In genomic region chr11:18705651-18706281, GRCh38 we compare ENCODE assay signal across 8 cellular contexts. TPM values are rescaled to one million over a fixed set of nuclear protein-coding genes. Genes with fewer than 3 reads are reported as not detected.
DNase-seq lines count a peak whose midpoint lies in the region; ATAC-seq lines count a peak whose summit lies in the region.

No MANE protein-coding gene starts in this region.

- peaks cover 13 to 30% (median 21%) of the 10 kb centered on the region in 4 donors for H3K4me1 Mint-ChIP-seq in CD4-positive, alpha-beta memory T cell

- H3K27ac ChIP-seq in CD4-positive, alpha-beta memory T cell (ENCODE audit: low read depth, low read length), result peak overlapping the region; percentile 36
- no peak overlapping the region for H3K27ac ChIP-seq in SJSA1
- H3K27ac ChIP-seq in mucosa of rectum (ENCODE audit: low read depth in 2 of 2, low read length in 2 of 2), result peak overlapping the region; percentile 16 to 28

- H3K27me3 Mint-ChIP-seq in CD4-positive, alpha-beta memory T cell, result no peaks in the 10 kb centered on the region

- H3K9me3 ChIP-seq in CD4-positive, alpha-beta memory T cell (ENCODE audit: control insufficient read depth in 1 of 2, low read length in 2 of 2), result no peaks in the 10 kb centered on the region
- H3K9me3 ChIP-seq in SJSA1 (replicated peaks) (no peaks in the 10 kb centered on the region), mucosa of rectum (ENCODE audit: control insufficient read depth in 2 of 2, low read length in 2 of 2) (no peaks in the 10 kb centered on the region)

- CTCF ChIA-PET in CD4-positive, alpha-beta memory T cell (lab: Charles Lee; ENCODE audit: partially characterized antibody), result interaction anchor here (0.6 to 5.8 kb wide), 11 partner anchors 16 to 461 kb away, joined by 3 to 42 read pairs (median 4); partner anchors contain the start of gene TSG101

- POLR2A ChIA-PET in CD4-positive, alpha-beta memory T cell (lab: Charles Lee; ENCODE audit: partially characterized antibody), result interaction anchor here (0.7 to 3.5 kb wide), 11 partner anchors 11 to 693 kb away, joined by 3 to 19 read pairs (median 5); partner anchors contain the start of genes GTF2H1, HPS5, SERGEF and SPTY2D1

- no peak for ATAC-seq in HG03571 (IDR thresholded peaks at IDR 0.05; ENCODE audit: unreplicated experiment)
- no peak for ATAC-seq in HG02763 (IDR thresholded peaks at IDR 0.05; ENCODE audit: unreplicated experiment)

- H3K4me3 ChIP-seq in CD4-positive, alpha-beta memory T cell (ENCODE audit: low read length in 2 of 2), result peak overlapping the region; percentile 32 to 37
- H3K4me3 ChIP-seq in SJSA1 (peak overlapping the region; percentile 21; the same call in 1 of the 2 replicates), mucosa of rectum (ENCODE audit: low read length in 2 of 2) (peak overlapping the region; percentile 70 to 75)

- H3K4me1 ChIP-seq in CD4-positive, alpha-beta memory T cell (ENCODE audit: insufficient read depth, low read length), result peaks cover 13% of the 10 kb centered on the region
- H3K4me1 ChIP-seq in SJSA1 (replicated peaks) (peaks cover 4% of the 10 kb centered on the region; the same call in 1 of the 2 replicates), mucosa of rectum (ENCODE audit: control insufficient read depth in 2 of 2, insufficient read depth in 2 of 2, low read length in 2 of 2) (peaks cover 12 to 17% of the 10 kb centered on the region in 2 donors)

- peak overlapping the region; percentile 18 to 89 (median 68) for H3K27ac Mint-ChIP-seq in CD4-positive, alpha-beta memory T cell

- peak overlapping the region; percentile 63 to 77 for H3K9ac ChIP-seq in mucosa of rectum (ENCODE audit: low read depth in 1 of 2, low read length in 2 of 2)

- no peaks in the 10 kb centered on the region for H3K27me3 ChIP-seq in CD4-positive, alpha-beta memory T cell (ENCODE audit: insufficient read depth, low read length)
- no peaks in the 10 kb centered on the region for H3K27me3 ChIP-seq in SJSA1 (replicated peaks)
- H3K27me3 ChIP-seq in mucosa of rectum (ENCODE audit: control insufficient read depth in 2 of 2, insufficient read depth in 2 of 2, low read length in 2 of 2), result no peaks in the 10 kb centered on the region

- H3K36me3 Mint-ChIP-seq in CD4-positive, alpha-beta memory T cell, result peaks cover 3% of the 10 kb centered on the region in 2 donors

- no peaks in the 10 kb centered on the region for H3K9me3 Mint-ChIP-seq in CD4-positive, alpha-beta memory T cell

- no peaks in the 10 kb centered on the region for H3K36me3 ChIP-seq in CD4-positive, alpha-beta memory T cell (ENCODE audit: insufficient read depth, low read length)
- H3K36me3 ChIP-seq in SJSA1 (no peaks in the 10 kb centered on the region), mucosa of rectum (ENCODE audit: control insufficient read depth in 2 of 2, insufficient read depth in 2 of 2, low read length in 2 of 2) (no peaks in the 10 kb centered on the region)

- peak; percentile 12 to 45 (median 23) for DNase-seq in CD4-positive, alpha-beta memory T cell
- DNase-seq in SJSA1 (ENCODE audit: low read depth in 1 of 2, low spot score in 2 of 2), result no peak
- DNase-seq in effector CD8-positive, alpha-beta T cell (lab: John Stamatoyannopoulos, UW), result peak; percentile 29
- DNase-seq in NCI-H2107 treated with DMSO at 0.1 percent for 48 hours (lab: John Stamatoyannopoulos, UW; ENCODE audit: unreplicated experiment), result no peak
- DNase-seq in DMS114 treated with DMSO at 0.1 percent for 48 hours (lab: John Stamatoyannopoulos, UW; ENCODE audit: unreplicated experiment), result no peak

- intact Hi-C loops in CD4-positive, alpha-beta memory T cell (cut with micrococcal nuclease), result loop anchor here (1.0 to 2.0 kb wide), 2 partner anchors 7 to 71 kb away; partner anchors contain the start of genes SPTY2D1 and TMEM86A

- peak overlapping the region; percentile 69 to 96 (median 92) for H3K4me3 Mint-ChIP-seq in CD4-positive, alpha-beta memory T cell

RNA-seq across cellular contexts. Expression of gene TMEM86A, which starts 7.2 kb away (rescaled TPM):
- 1 to 10 TPM; 2.5 to 4.0 TPM for total RNA-seq in CD4-positive, alpha-beta memory T cell
- polyA plus RNA-seq in CD4-positive, alpha-beta memory T cell, result under 1 TPM; 0.76 to 0.88 TPM
- total RNA-seq in SJSA1 (2014; rRNA removed; shearing (Covaris generic)), result 0.32 TPM in 1 of 2 replicates, not detected in the other

RNA-seq across cellular contexts. Expression of gene IGSF22, which starts 20.2 kb away (rescaled TPM):
- total RNA-seq in CD4-positive, alpha-beta memory T cell, result 1 to 10 TPM; 5.3 to 8.0 TPM
- polyA plus RNA-seq in CD4-positive, alpha-beta memory T cell, result 1 to 10 TPM; 4.6 to 5.8 TPM
- total RNA-seq in SJSA1 (2014; rRNA removed; shearing (Covaris generic)), result not detected in 2 replicates

Comparison
In these comparisons a context has a peak if more than half of its experiments do, and no peak if none do; other contexts are left out.
1. DNase-seq: peak in CD4-positive, alpha-beta memory T cell (5 of 5) and effector CD8-positive, alpha-beta T cell (single experiment); none in SJSA1 (0 of 2), NCI-H2107 treated with DMSO at 0.1 percent for 48 hours (single experiment) and DMS114 treated with DMSO at 0.1 percent for 48 hours (single experiment).
2. H3K4me3 ChIP-seq: peak in every context shown above with its lines; median percentile 72 in mucosa of rectum; 34 in CD4-positive, alpha-beta memory T cell; 21 in SJSA1.